In the genomic region with DNA sequence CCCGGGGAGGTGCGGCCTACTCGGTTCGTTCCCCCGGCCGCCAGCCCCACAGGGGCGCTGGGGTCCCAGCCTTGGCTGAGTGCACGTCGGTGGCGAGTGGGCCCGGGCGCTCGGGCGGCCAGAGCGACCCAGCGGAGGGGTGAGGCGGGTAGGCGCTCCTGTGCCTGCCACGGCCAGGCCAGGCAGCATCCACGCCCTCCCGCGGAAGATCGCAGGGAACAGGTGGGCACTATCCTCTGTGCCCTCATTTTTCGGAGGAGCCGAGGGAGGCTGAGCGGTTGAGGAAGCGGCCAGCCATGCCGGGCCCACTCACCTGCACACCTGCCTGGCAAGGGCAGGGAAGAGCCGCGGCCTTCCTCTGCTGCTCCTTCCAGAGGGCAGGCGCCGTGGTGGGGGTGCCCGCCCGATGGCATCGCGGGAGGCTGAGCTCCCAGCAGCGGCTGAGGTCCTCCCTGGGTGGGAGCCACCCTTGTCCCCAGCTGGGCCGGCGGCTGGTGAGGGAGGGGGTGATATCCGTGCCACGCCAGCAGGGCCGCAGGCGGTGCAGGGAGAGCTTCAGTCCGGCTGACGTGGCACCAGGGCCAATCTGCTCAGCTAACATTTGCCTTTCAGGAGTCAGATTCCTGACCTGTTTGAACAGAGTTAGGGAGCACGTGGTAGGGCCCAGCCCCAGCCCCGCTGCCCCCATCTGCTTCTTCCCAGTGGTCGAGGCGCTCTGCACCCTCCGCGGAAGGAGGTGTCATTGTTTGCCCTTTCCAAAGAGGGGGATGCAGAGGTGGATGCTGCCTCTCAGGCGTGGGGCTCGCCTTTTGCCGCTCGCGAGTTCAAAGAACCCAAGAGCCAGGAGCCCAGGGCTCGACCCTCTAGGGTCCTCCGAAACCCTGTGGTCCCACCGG, we compare ENCODE assay signal across 1 cellular context.
TF ChIP-seq lines count a peak whose summit lies in the region.

No MANE protein-coding gene starts in this region.

TF ChIP-seq in HepG2, 621 proteins besides CTCF, POLR2A, EP300 and RAD21 (continued from another document and continues in another):
- TF ChIP-seq, protein P1, sequence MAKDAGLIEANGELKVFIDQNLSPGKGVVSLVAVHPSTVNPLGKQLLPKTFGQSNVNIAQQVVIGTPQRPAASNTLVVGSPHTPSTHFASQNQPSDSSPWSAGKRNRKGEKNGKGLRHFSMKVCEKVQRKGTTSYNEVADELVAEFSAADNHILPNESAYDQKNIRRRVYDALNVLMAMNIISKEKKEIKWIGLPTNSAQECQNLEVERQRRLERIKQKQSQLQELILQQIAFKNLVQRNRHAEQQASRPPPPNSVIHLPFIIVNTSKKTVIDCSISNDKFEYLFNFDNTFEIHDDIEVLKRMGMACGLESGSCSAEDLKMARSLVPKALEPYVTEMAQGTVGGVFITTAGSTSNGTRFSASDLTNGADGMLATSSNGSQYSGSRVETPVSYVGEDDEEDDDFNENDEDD (CRISPR knock-in tag; IDR thresholded peaks at IDR 0.05; ENCODE audit: borderline replicate concordance): peak; percentile 61; the same call in 1 of the 2 replicates
- TF ChIP-seq ZFP36 (IDR thresholded peaks at IDR 0.05; ENCODE audit: borderline replicate concordance, low read depth, low read length, partially characterized antibody) (no peak), RFX1 (IDR thresholded peaks at IDR 0.05) (no peak), FOXP1 (IDR thresholded peaks at IDR 0.05) (no peak), FOXP1 (CRISPR knock-in tag; IDR thresholded peaks at IDR 0.05) (no peak), SP2 (CRISPR knock-in tag; IDR thresholded peaks at IDR 0.05) (no peak), ZNF24 (IDR thresholded peaks at IDR 0.05) (no peak), YEATS2 (CRISPR knock-in tag; IDR thresholded peaks at IDR 0.05; ENCODE audit: borderline replicate concordance) (peak; percentile 60; the same call in 1 of the 2 replicates), ZNF136 (CRISPR knock-in tag; IDR thresholded peaks at IDR 0.05; ENCODE audit: low read depth) (0 out of 2 replicates have a peak, but pooled peaks have one; percentile 10), ZNF350 (CRISPR knock-in tag; IDR thresholded peaks at IDR 0.05; ENCODE audit: borderline replicate concordance, low read depth) (0 out of 2 replicates have a peak, but pooled peaks have one; percentile 12), JARID2 (CRISPR knock-in tag; IDR thresholded peaks at IDR 0.05; ENCODE audit: insufficient replicate concordance) (no peak), KDM3A (CRISPR knock-in tag; IDR thresholded peaks at IDR 0.05; ENCODE audit: low read depth) (peak; percentile 44; the same call in 1 of the 2 replicates), SALL1 (CRISPR knock-in tag; IDR thresholded peaks at IDR 0.05) (no peak), STAT5B (CRISPR knock-in tag; IDR thresholded peaks at IDR 0.05) (no peak), FOXO1 (CRISPR knock-in tag; IDR thresholded peaks at IDR 0.05) (no peak), PPARG (CRISPR knock-in tag; conservative IDR thresholded peaks at IDR 0.05) (no peak), KMT2B (CRISPR knock-in tag; IDR thresholded peaks at IDR 0.05) (no peak), ZNF737 (CRISPR knock-in tag; IDR thresholded peaks at IDR 0.05; ENCODE audit: borderline replicate concordance) (no peak), CHD4 (IDR thresholded peaks at IDR 0.05; ENCODE audit: borderline replicate concordance, low read length) (no peak), PCBP2 (optimal IDR thresholded peaks at IDR 0.05; ENCODE audit: low read depth, low read length, poor library complexity, severe bottlenecking) (no peak), ZKSCAN8 (CRISPR knock-in tag; IDR thresholded peaks at IDR 0.05; ENCODE audit: borderline replicate concordance) (no peak), ZNF12 (CRISPR knock-in tag; IDR thresholded peaks at IDR 0.05) (no peak), ZNF549 (CRISPR knock-in tag; IDR thresholded peaks at IDR 0.05) (no peak), SOX6 (IDR thresholded peaks at IDR 0.05) (no peak), SOX6 (CRISPR knock-in tag; IDR thresholded peaks at IDR 0.05) (no peak), ZNF720 (CRISPR knock-in tag; IDR thresholded peaks at IDR 0.05) (no peak), ARNT (IDR thresholded peaks at IDR 0.05) (no peak), ZNF782 (CRISPR knock-in tag; IDR thresholded peaks at IDR 0.05; ENCODE audit: borderline replicate concordance) (no peak), EZH2 (conservative IDR thresholded peaks at IDR 0.05; ENCODE audit: low read depth, low read length) (no peak), RARA (CRISPR knock-in tag; IDR thresholded peaks at IDR 0.05) (no peak), SRF (IDR thresholded peaks at IDR 0.05; ENCODE audit: low read depth, low read length) (no peak), ZNF761 (CRISPR knock-in tag; conservative IDR thresholded peaks at IDR 0.05) (no peak), ZNF678 (CRISPR knock-in tag; IDR thresholded peaks at IDR 0.05) (no peak)
- TF ChIP-seq, protein P2, sequence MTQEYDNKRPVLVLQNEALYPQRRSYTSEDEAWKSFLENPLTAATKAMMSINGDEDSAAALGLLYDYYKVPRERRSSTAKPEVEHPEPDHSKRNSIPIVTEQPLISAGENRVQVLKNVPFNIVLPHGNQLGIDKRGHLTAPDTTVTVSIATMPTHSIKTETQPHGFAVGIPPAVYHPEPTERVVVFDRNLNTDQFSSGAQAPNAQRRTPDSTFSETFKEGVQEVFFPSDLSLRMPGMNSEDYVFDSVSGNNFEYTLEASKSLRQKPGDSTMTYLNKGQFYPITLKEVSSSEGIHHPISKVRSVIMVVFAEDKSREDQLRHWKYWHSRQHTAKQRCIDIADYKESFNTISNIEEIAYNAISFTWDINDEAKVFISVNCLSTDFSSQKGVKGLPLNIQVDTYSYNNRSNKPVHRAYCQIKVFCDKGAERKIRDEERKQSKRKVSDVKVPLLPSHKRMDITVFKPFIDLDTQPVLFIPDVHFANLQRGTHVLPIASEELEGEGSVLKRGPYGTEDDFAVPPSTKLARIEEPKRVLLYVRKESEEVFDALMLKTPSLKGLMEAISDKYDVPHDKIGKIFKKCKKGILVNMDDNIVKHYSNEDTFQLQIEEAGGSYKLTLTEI (CRISPR knock-in tag; conservative IDR thresholded peaks at IDR 0.05): no peak
- TF ChIP-seq, protein P3, sequence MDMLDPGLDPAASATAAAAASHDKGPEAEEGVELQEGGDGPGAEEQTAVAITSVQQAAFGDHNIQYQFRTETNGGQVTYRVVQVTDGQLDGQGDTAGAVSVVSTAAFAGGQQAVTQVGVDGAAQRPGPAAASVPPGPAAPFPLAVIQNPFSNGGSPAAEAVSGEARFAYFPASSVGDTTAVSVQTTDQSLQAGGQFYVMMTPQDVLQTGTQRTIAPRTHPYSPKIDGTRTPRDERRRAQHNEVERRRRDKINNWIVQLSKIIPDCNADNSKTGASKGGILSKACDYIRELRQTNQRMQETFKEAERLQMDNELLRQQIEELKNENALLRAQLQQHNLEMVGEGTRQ (IDR thresholded peaks at IDR 0.05; ENCODE audit: low read depth, low read length): 0 out of 2 replicates have a peak, but pooled peaks have one; percentile 15
- TF ChIP-seq, protein P3 (CRISPR knock-in tag; IDR thresholded peaks at IDR 0.05; ENCODE audit: borderline replicate concordance): 0 out of 2 replicates have a peak, but pooled peaks have one; percentile 34
- TF ChIP-seq, protein P4, sequence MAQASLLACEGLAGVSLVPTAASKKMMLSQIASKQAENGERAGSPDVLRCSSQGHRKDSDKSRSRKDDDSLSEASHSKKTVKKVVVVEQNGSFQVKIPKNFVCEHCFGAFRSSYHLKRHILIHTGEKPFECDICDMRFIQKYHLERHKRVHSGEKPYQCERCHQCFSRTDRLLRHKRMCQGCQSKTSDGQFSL (CRISPR knock-in tag; IDR thresholded peaks at IDR 0.05): no peak
- TF ChIP-seq, protein P5, sequence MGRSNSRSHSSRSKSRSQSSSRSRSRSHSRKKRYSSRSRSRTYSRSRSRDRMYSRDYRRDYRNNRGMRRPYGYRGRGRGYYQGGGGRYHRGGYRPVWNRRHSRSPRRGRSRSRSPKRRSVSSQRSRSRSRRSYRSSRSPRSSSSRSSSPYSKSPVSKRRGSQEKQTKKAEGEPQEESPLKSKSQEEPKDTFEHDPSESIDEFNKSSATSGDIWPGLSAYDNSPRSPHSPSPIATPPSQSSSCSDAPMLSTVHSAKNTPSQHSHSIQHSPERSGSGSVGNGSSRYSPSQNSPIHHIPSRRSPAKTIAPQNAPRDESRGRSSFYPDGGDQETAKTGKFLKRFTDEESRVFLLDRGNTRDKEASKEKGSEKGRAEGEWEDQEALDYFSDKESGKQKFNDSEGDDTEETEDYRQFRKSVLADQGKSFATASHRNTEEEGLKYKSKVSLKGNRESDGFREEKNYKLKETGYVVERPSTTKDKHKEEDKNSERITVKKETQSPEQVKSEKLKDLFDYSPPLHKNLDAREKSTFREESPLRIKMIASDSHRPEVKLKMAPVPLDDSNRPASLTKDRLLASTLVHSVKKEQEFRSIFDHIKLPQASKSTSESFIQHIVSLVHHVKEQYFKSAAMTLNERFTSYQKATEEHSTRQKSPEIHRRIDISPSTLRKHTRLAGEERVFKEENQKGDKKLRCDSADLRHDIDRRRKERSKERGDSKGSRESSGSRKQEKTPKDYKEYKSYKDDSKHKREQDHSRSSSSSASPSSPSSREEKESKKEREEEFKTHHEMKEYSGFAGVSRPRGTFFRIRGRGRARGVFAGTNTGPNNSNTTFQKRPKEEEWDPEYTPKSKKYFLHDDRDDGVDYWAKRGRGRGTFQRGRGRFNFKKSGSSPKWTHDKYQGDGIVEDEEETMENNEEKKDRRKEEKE (IDR thresholded peaks at IDR 0.05): no peak
- TF ChIP-seq, protein P6, sequence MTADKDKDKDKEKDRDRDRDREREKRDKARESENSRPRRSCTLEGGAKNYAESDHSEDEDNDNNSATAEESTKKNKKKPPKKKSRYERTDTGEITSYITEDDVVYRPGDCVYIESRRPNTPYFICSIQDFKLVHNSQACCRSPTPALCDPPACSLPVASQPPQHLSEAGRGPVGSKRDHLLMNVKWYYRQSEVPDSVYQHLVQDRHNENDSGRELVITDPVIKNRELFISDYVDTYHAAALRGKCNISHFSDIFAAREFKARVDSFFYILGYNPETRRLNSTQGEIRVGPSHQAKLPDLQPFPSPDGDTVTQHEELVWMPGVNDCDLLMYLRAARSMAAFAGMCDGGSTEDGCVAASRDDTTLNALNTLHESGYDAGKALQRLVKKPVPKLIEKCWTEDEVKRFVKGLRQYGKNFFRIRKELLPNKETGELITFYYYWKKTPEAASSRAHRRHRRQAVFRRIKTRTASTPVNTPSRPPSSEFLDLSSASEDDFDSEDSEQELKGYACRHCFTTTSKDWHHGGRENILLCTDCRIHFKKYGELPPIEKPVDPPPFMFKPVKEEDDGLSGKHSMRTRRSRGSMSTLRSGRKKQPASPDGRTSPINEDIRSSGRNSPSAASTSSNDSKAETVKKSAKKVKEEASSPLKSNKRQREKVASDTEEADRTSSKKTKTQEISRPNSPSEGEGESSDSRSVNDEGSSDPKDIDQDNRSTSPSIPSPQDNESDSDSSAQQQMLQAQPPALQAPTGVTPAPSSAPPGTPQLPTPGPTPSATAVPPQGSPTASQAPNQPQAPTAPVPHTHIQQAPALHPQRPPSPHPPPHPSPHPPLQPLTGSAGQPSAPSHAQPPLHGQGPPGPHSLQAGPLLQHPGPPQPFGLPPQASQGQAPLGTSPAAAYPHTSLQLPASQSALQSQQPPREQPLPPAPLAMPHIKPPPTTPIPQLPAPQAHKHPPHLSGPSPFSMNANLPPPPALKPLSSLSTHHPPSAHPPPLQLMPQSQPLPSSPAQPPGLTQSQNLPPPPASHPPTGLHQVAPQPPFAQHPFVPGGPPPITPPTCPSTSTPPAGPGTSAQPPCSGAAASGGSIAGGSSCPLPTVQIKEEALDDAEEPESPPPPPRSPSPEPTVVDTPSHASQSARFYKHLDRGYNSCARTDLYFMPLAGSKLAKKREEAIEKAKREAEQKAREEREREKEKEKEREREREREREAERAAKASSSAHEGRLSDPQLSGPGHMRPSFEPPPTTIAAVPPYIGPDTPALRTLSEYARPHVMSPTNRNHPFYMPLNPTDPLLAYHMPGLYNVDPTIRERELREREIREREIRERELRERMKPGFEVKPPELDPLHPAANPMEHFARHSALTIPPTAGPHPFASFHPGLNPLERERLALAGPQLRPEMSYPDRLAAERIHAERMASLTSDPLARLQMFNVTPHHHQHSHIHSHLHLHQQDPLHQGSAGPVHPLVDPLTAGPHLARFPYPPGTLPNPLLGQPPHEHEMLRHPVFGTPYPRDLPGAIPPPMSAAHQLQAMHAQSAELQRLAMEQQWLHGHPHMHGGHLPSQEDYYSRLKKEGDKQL (CRISPR knock-in tag; IDR thresholded peaks at IDR 0.05; ENCODE audit: low read depth): no peak
- TF ChIP-seq, protein P7, sequence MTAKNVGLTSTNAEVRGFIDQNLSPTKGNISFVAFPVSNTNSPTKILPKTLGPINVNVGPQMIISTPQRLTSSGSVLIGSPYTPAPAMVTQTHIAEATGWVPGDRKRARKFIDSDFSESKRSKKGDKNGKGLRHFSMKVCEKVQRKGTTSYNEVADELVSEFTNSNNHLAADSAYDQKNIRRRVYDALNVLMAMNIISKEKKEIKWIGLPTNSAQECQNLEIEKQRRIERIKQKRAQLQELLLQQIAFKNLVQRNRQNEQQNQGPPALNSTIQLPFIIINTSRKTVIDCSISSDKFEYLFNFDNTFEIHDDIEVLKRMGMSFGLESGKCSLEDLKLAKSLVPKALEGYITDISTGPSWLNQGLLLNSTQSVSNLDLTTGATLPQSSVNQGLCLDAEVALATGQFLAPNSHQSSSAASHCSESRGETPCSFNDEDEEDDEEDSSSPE (CRISPR knock-in tag; IDR thresholded peaks at IDR 0.05): peak; percentile 72
- TF ChIP-seq, protein P8, sequence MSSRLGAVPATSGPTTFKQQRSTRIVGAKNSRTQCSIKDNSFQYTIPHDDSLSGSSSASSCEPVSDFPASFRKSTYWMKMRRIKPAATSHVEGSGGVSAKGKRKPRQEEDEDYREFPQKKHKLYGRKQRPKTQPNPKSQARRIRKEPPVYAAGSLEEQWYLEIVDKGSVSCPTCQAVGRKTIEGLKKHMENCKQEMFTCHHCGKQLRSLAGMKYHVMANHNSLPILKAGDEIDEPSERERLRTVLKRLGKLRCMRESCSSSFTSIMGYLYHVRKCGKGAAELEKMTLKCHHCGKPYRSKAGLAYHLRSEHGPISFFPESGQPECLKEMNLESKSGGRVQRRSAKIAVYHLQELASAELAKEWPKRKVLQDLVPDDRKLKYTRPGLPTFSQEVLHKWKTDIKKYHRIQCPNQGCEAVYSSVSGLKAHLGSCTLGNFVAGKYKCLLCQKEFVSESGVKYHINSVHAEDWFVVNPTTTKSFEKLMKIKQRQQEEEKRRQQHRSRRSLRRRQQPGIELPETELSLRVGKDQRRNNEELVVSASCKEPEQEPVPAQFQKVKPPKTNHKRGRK (CRISPR knock-in tag; IDR thresholded peaks at IDR 0.05): no peak
